Comparison of ENCODE assay signal across 9 cellular contexts in genomic region chr6:36597775-36598174, GRCh38. TPM values are rescaled to one million over a fixed set of nuclear protein-coding genes. Genes with fewer than 3 reads are reported as not detected.
DNase-seq lines count a peak whose midpoint lies in the region; ATAC-seq and TF ChIP-seq lines count a peak whose summit lies in the region.
"Had no signal": no experiment of that assay in that cellular context is flagged by ENCODE, and none has a peak within 500 bp of the region (broad histone marks: within the 10 kb centered on the region; RNA-seq: fewer than 3 reads in every experiment).

No MANE protein-coding gene starts in this region.

- H3K27ac ChIP-seq in Karpas-422 (ENCODE audit: low read length) = no peak overlapping the region
- H3K27ac ChIP-seq in naive thymus-derived CD4-positive, alpha-beta T cell (ENCODE audit: low read depth, low read length) = peak overlapping the region; percentile 98

- H3K4me1 ChIP-seq in Karpas-422 (ENCODE audit: low read length) = peaks cover 44% of the 10 kb centered on the region
- H3K4me1 ChIP-seq in naive thymus-derived CD4-positive, alpha-beta T cell (ENCODE audit: control insufficient read depth in 2 of 2, insufficient read depth in 2 of 2, low read length in 2 of 2) = peaks cover 50 to 61% of the 10 kb centered on the region in 2 donors

- peaks cover 89% of the 10 kb centered on the region for H3K36me3 Mint-ChIP-seq in dendritic cell treated with granulocyte-macrophage colony-stimulating factor and Interleukin-4, amounts not matched to agents 40 ng/mL and 50 ng/mL, for 4 days (ENCODE audit: low read depth)
- peaks cover 29 to 72% (median 63%) of the 10 kb centered on the region in 5 donors for H3K36me3 Mint-ChIP-seq in naive thymus-derived CD4-positive, alpha-beta T cell

- H3K79me2 ChIP-seq in Karpas-422 (ENCODE audit: low read length) = peaks cover 69% of the 10 kb centered on the region

- H2AFZ ChIP-seq in Karpas-422 (ENCODE audit: low read length) = no peak overlapping the region

- H3K27me3 Mint-ChIP-seq in dendritic cell treated with granulocyte-macrophage colony-stimulating factor and Interleukin-4, amounts not matched to agents 40 ng/mL and 50 ng/mL, for 4 days = no peaks in the 10 kb centered on the region
- peaks cover 0 to 3% (median 0%) of the 10 kb centered on the region in 5 donors for H3K27me3 Mint-ChIP-seq in naive thymus-derived CD4-positive, alpha-beta T cell

- no peaks in the 10 kb centered on the region for H3K9me3 ChIP-seq in Karpas-422 (ENCODE audit: low read length)
- H3K9me3 ChIP-seq in naive thymus-derived CD4-positive, alpha-beta T cell (ENCODE audit: control insufficient read depth in 2 of 3, low read length in 3 of 3) = no peaks in the 10 kb centered on the region

- H3K9me2 ChIP-seq in Karpas-422 (replicated peaks; ENCODE audit: insufficient read depth, low read length) = no peaks in the 10 kb centered on the region

- H3K4me2 ChIP-seq in Karpas-422 (ENCODE audit: low read depth, low read length, poor library complexity, severe bottlenecking) = peak overlapping the region; percentile 8

- H3K4me3 Mint-ChIP-seq in dendritic cell treated with granulocyte-macrophage colony-stimulating factor and Interleukin-4, amounts not matched to agents 40 ng/mL and 50 ng/mL, for 4 days = peak overlapping the region; percentile 49
- H3K4me3 Mint-ChIP-seq in naive thymus-derived CD4-positive, alpha-beta T cell = peak overlapping the region; percentile 90 to 99 (median 97)

- no peak overlapping the region for H3K27ac Mint-ChIP-seq in dendritic cell treated with granulocyte-macrophage colony-stimulating factor and Interleukin-4, amounts not matched to agents 40 ng/mL and 50 ng/mL, for 4 days
- peak overlapping the region in 8 of 9 donors; percentile 56 to 100 (median 97) for H3K27ac Mint-ChIP-seq in naive thymus-derived CD4-positive, alpha-beta T cell

- H4K20me1 ChIP-seq in Karpas-422 (ENCODE audit: insufficient read depth, low read depth, low read length) = peaks cover 61% of the 10 kb centered on the region

- peak overlapping the region; percentile 77 for H3K4me3 ChIP-seq in AG09309 (ENCODE audit: control insufficient read depth, low read depth, low read length)
- H3K4me3 ChIP-seq in Karpas-422 (ENCODE audit: low read length) = no peak overlapping the region
- peak overlapping the region; percentile 85 for H3K4me3 ChIP-seq in naive thymus-derived CD4-positive, alpha-beta T cell (ENCODE audit: low read length)

- no peak for DNase-seq in AG09309 (ENCODE audit: low read depth)
- DNase-seq in Karpas-422 = no peak
- no peak for DNase-seq in naive thymus-derived CD4-positive, alpha-beta T cell
- no peak for DNase-seq in NCI-H2196 (lab: John Stamatoyannopoulos, UW; ENCODE audit: unreplicated experiment)
- no peak for DNase-seq in cerebellar nuclear complex (lab: John Stamatoyannopoulos, UW)
- DNase-seq: activated CD4-positive, alpha-beta T cell treated with anti-CD3 and anti-CD28 coated beads for 4 hours had no signal

- TF ChIP-seq CTCF in AG09309 (IDR thresholded peaks at IDR 0.05; ENCODE audit: control insufficient read depth, insufficient read depth, low read depth, low read length, missing control alignments) = no peak

- no peak for ATAC-seq in naive thymus-derived CD4-positive, alpha-beta T cell
- ATAC-seq in HG02981 (IDR thresholded peaks at IDR 0.05; ENCODE audit: unreplicated experiment) (no peak), GM18867 (IDR thresholded peaks at IDR 0.05; ENCODE audit: unreplicated experiment) (no peak)

- POLR2A ChIA-PET in naive thymus-derived CD4-positive, alpha-beta T cell (lab: Charles Lee) = interaction anchor here (0.5 to 12.0 kb wide), 21 partner anchors 10 to 1207 kb away, joined by 3 to 288 read pairs (median 4); partner anchors contain the start of genes MTCH1 and PPIL1

- intact Hi-C loops in dendritic cell treated with granulocyte-macrophage colony-stimulating factor and Interleukin-4, amounts not matched to agents 40 ng/mL and 50 ng/mL, for 4 days (cut with micrococcal nuclease) = no loop called here
- intact Hi-C loops in naive thymus-derived CD4-positive, alpha-beta T cell (cut with micrococcal nuclease) = loop anchor here (1.0 to 10.0 kb wide), 3 partner anchors 8 to 575 kb away; partner anchors contain the start of gene PIM1 (in 1 of the 2)

- peaks cover 78% of the 10 kb centered on the region for H3K36me3 ChIP-seq in Karpas-422 (ENCODE audit: insufficient read depth, low read length)
- H3K36me3 ChIP-seq in naive thymus-derived CD4-positive, alpha-beta T cell (ENCODE audit: control insufficient read depth in 2 of 3, insufficient read depth in 3 of 3, low read length in 3 of 3) = peaks cover 51 to 69% (median 56%) of the 10 kb centered on the region in 3 experiments

- H3K27me3 ChIP-seq in Karpas-422 (ENCODE audit: low read length) = no peaks in the 10 kb centered on the region
- H3K27me3 ChIP-seq in naive thymus-derived CD4-positive, alpha-beta T cell (ENCODE audit: control insufficient read depth in 2 of 2, insufficient read depth in 2 of 2, low read length in 2 of 2) = no peaks in the 10 kb centered on the region

- H3K9me3 Mint-ChIP-seq in dendritic cell treated with granulocyte-macrophage colony-stimulating factor and Interleukin-4, amounts not matched to agents 40 ng/mL and 50 ng/mL, for 4 days = no peaks in the 10 kb centered on the region
- peaks cover 0 to 23% (median 0%) of the 10 kb centered on the region in 11 donors for H3K9me3 Mint-ChIP-seq in naive thymus-derived CD4-positive, alpha-beta T cell

- CTCF ChIA-PET in naive thymus-derived CD4-positive, alpha-beta T cell (lab: Charles Lee) = interaction anchor here (0.6 to 2.2 kb wide), 5 partner anchors 17 to 175 kb away, joined by 3 to 8 read pairs (median 5); no protein-coding TSS in a partner anchor

- H3K4me1 Mint-ChIP-seq in dendritic cell treated with granulocyte-macrophage colony-stimulating factor and Interleukin-4, amounts not matched to agents 40 ng/mL and 50 ng/mL, for 4 days (ENCODE audit: low read depth) = peaks cover 40% of the 10 kb centered on the region
- H3K4me1 Mint-ChIP-seq in naive thymus-derived CD4-positive, alpha-beta T cell = peaks cover 41 to 72% (median 60%) of the 10 kb centered on the region in 7 donors

- no peak overlapping the region for H3K9ac ChIP-seq in Karpas-422 (ENCODE audit: low read length)

RNA-seq across cellular contexts. Expression of gene SRSF3, which starts 3.6 kb away (rescaled TPM):
- total RNA-seq in Karpas-422 (2014; rRNA removed; shearing (Covaris generic); ENCODE audit: low replicate concordance) = 216 and 248 TPM in 2 replicates
- 100 to 1,000 TPM; 317 to 510 (median 426) TPM for total RNA-seq in naive thymus-derived CD4-positive, alpha-beta T cell
- polyA plus RNA-seq in naive thymus-derived CD4-positive, alpha-beta T cell = 100 to 1,000 TPM; 359 to 403 TPM

RNA-seq across cellular contexts. Expression of gene STK38, which starts 50.5 kb away (rescaled TPM):
- 16.8 and 31.5 TPM in 2 replicates for total RNA-seq in Karpas-422 (2014; rRNA removed; shearing (Covaris generic); ENCODE audit: low replicate concordance)
- total RNA-seq in naive thymus-derived CD4-positive, alpha-beta T cell = 100 to 1,000 TPM in 2 of 5 experiments, 10 to 100 TPM in 3; 68.5 to 193 (median 95.0) TPM
- 100 to 1,000 TPM in 1 of 2 donors, 10 to 100 TPM in 1; 56.6 to 123 TPM for polyA plus RNA-seq in naive thymus-derived CD4-positive, alpha-beta T cell
